ENCODE assay signal across 21 cellular contexts in genomic region chr12:128863957-128864356, GRCh38. TPM values are rescaled to one million over a fixed set of nuclear protein-coding genes. Genes with fewer than 3 reads are reported as not detected.
DNase-seq lines count a peak whose midpoint lies in the region; ATAC-seq and TF ChIP-seq lines count a peak whose summit lies in the region.
"Had no signal": no experiment of that assay in that cellular context is flagged by ENCODE, and none has a peak within 500 bp of the region (broad histone marks: within the 10 kb centered on the region; RNA-seq: fewer than 3 reads in every experiment).

No MANE protein-coding gene starts in this region.

- no peak overlapping the region for H2AFZ ChIP-seq in smooth muscle cell (ENCODE audit: low read depth)
- H2AFZ ChIP-seq: GM23248 had no signal

- TF ChIP-seq CTCF in left ventricle myocardium inferior (IDR thresholded peaks at IDR 0.05; ENCODE audit: borderline replicate concordance) (no peak), neural crest cell (conservative IDR thresholded peaks at IDR 0.05) (no peak), smooth muscle cell (IDR thresholded peaks at IDR 0.05; ENCODE audit: borderline replicate concordance, insufficient read depth, poor library complexity, severe bottlenecking) (no peak), testis (IDR thresholded peaks at IDR 0.05) (no peak)

- peaks cover 4% of the 10 kb centered on the region for H3K36me3 Mint-ChIP-seq in neural crest cell (ENCODE audit: low read depth)
- no peaks in the 10 kb centered on the region for H3K36me3 Mint-ChIP-seq in activated CD4-positive, alpha-beta T cell treated with anti-CD3 and anti-CD28 coated beads, Interleukin-2, amount 10 ng/mL, durations not matched to agents 24 days and 14 days (ENCODE audit: low read depth)
- H3K36me3 Mint-ChIP-seq: CD8-positive, alpha-beta T cell had no signal

- H3K4me2 ChIP-seq in smooth muscle cell = no peak overlapping the region

- H3K27ac ChIP-seq in left ventricle myocardium inferior (replicated peaks) = no peak overlapping the region
- peak overlapping the region; percentile 49 for H3K27ac ChIP-seq in caudate nucleus (ENCODE audit: low read depth, low read length)
- no peak overlapping the region for H3K27ac ChIP-seq in smooth muscle cell (ENCODE audit: low read depth)
- H3K27ac ChIP-seq in testis = no peak overlapping the region
- H3K27ac ChIP-seq: GM23248 had no signal

- DNase-seq in Right ventricle myocardium superior (no peak), left ventricle myocardium inferior (no peak), caudate nucleus (lab: John Stamatoyannopoulos, UW) (peak in 18 of 61 donors; percentile 15 to 59 (median 38)), neural crest cell (ENCODE audit: low read depth, low spot score) (no peak), smooth muscle cell (lab: John Stamatoyannopoulos, UW; ENCODE audit: unreplicated experiment) (no peak), testis (no peak)
- no peak for DNase-seq in activated CD4-positive, alpha-beta T cell treated with anti-CD3 and anti-CD28 coated beads, Interleukin-2, amount 10 ng/mL, durations not matched to agents 24 days and 14 days
- DNase-seq: CD8-positive, alpha-beta T cell; DMS53; EL; GM23248; MM.1S; NCI-H1092; NCI-H146; NCI-H2081; NCI-H510A treated with DMSO at 0.1 percent for 48 hours; NCI-H774; RPMI8226 had no signal

- no peaks in the 10 kb centered on the region for H4K20me1 ChIP-seq in smooth muscle cell (ENCODE audit: low read depth)

- no peak for TF ChIP-seq POLR2A in testis (IDR thresholded peaks at IDR 0.05)

- 87% methylated on average over 11 of the region's 11 CpGs for WGBS in smooth muscle cell (ENCODE audit: low lambda C conversion rate)
- 81 to 83% methylated on average over 11 of the region's 11 CpGs for WGBS in testis, 2 donors

- H3K36me3 ChIP-seq in left ventricle myocardium inferior = no peaks in the 10 kb centered on the region
- H3K36me3 ChIP-seq in smooth muscle cell (ENCODE audit: low read depth) = no peaks in the 10 kb centered on the region
- H3K36me3 ChIP-seq in testis (ENCODE audit: low read depth, missing control alignments) = no peaks in the 10 kb centered on the region
- H3K36me3 ChIP-seq: HAP-1 had no signal

- H3K9me3 ChIP-seq in left ventricle myocardium inferior (replicated peaks) (no peaks in the 10 kb centered on the region), smooth muscle cell (replicated peaks; ENCODE audit: low read depth) (no peaks in the 10 kb centered on the region), testis (no peaks in the 10 kb centered on the region)
- H3K9me3 ChIP-seq: HAP-1 had no signal

- H3K4me3 ChIP-seq in left ventricle myocardium inferior = no peak overlapping the region
- H3K4me3 ChIP-seq in smooth muscle cell = no peak overlapping the region
- H3K4me3 ChIP-seq in testis = no peak overlapping the region
- H3K4me3 ChIP-seq: GM23248, HAP-1 had no signal

- ATAC-seq in Right ventricle myocardium superior (ENCODE audit: poor library complexity) = peak; percentile 53
- ATAC-seq: CD8-positive, alpha-beta T cell had no signal

- no peaks in the 10 kb centered on the region for H3K9me3 Mint-ChIP-seq in neural crest cell
- no peaks in the 10 kb centered on the region for H3K9me3 Mint-ChIP-seq in activated CD4-positive, alpha-beta T cell treated with anti-CD3 and anti-CD28 coated beads, Interleukin-2, amount 10 ng/mL, durations not matched to agents 24 days and 14 days
- H3K9me3 Mint-ChIP-seq: CD8-positive, alpha-beta T cell had no signal

- H3K4me1 ChIP-seq in left ventricle myocardium inferior = peaks cover 14% of the 10 kb centered on the region
- H3K4me1 ChIP-seq in smooth muscle cell (ENCODE audit: low read depth) = no peaks in the 10 kb centered on the region
- no peaks in the 10 kb centered on the region for H3K4me1 ChIP-seq in testis
- H3K4me1 ChIP-seq: HAP-1 had no signal

- H3K27me3 Mint-ChIP-seq in neural crest cell (ENCODE audit: low read depth) = no peaks in the 10 kb centered on the region
- H3K27me3 Mint-ChIP-seq in activated CD4-positive, alpha-beta T cell treated with anti-CD3 and anti-CD28 coated beads, Interleukin-2, amount 10 ng/mL, durations not matched to agents 24 days and 14 days = no peaks in the 10 kb centered on the region

- peaks cover 18% of the 10 kb centered on the region for H3K4me1 Mint-ChIP-seq in neural crest cell
- H3K4me1 Mint-ChIP-seq in activated CD4-positive, alpha-beta T cell treated with anti-CD3 and anti-CD28 coated beads, Interleukin-2, amount 10 ng/mL, durations not matched to agents 24 days and 14 days = peaks cover 5% of the 10 kb centered on the region

- no peaks in the 10 kb centered on the region for H3F3A ChIP-seq in smooth muscle cell (ENCODE audit: low read depth)

- intact Hi-C loops in Right ventricle myocardium superior (cut with DNase I) (no loop called here), left ventricle myocardium inferior (cut with micrococcal nuclease) (no loop called here), testis (cut with DNase I; ENCODE audit: low total_unique reads) (no loop called here)
- intact Hi-C loops in activated CD4-positive, alpha-beta T cell treated with anti-CD3 and anti-CD28 coated beads, Interleukin-2, amount 10 ng/mL, durations not matched to agents 24 days and 14 days (cut with micrococcal nuclease) = no loop called here

- H3K9ac ChIP-seq in smooth muscle cell (ENCODE audit: low read depth) = no peak overlapping the region
- H3K9ac ChIP-seq: GM23248 had no signal

- H3K4me3 Mint-ChIP-seq in neural crest cell = no peak overlapping the region
- no peak overlapping the region for H3K4me3 Mint-ChIP-seq in activated CD4-positive, alpha-beta T cell treated with anti-CD3 and anti-CD28 coated beads, Interleukin-2, amount 10 ng/mL, durations not matched to agents 24 days and 14 days
- H3K4me3 Mint-ChIP-seq: CD8-positive, alpha-beta T cell had no signal

- no peaks in the 10 kb centered on the region for H3K79me2 ChIP-seq in smooth muscle cell (ENCODE audit: low read depth)

- H3K27me3 ChIP-seq in left ventricle myocardium inferior (ENCODE audit: low read depth) (peaks cover 46% of the 10 kb centered on the region), smooth muscle cell (ENCODE audit: low read depth) (no peaks in the 10 kb centered on the region), testis (no peaks in the 10 kb centered on the region)

- H3K27ac Mint-ChIP-seq in neural crest cell (ENCODE audit: unreplicated experiment) = peak overlapping the region; percentile 38
- H3K27ac Mint-ChIP-seq in activated CD4-positive, alpha-beta T cell treated with anti-CD3 and anti-CD28 coated beads, Interleukin-2, amount 10 ng/mL, durations not matched to agents 24 days and 14 days = no peak overlapping the region
- H3K27ac Mint-ChIP-seq: CD8-positive, alpha-beta T cell had no signal

RNA-seq across cellular contexts. Expression of gene GLT1D1, which starts 10.7 kb away (rescaled TPM):
- total RNA-seq in Right ventricle myocardium superior = 0.30 TPM
- 11.8 TPM for total RNA-seq in left ventricle myocardium inferior
- 7.4 and 8.6 TPM in 2 replicates for total RNA-seq in neural crest cell
- total RNA-seq in smooth muscle cell = 0.18 and 0.36 TPM in 2 replicates
- polyA plus RNA-seq in smooth muscle cell = 0.07 TPM in 1 of 2 replicates, not detected in the other
- total RNA-seq in testis = 10 to 100 TPM; 10.0 to 18.0 TPM
- 42.3 TPM for polyA plus RNA-seq in testis (ENCODE audit: insufficient read depth, low read depth, low replicate concordance)
- total RNA-seq in activated CD4-positive, alpha-beta T cell treated with anti-CD3 and anti-CD28 coated beads, Interleukin-2, amount 10 ng/mL, durations not matched to agents 24 days and 14 days = 2.2 TPM in 2 replicates
- total RNA-seq: CD8-positive, alpha-beta T cell; GM23248; LHCN-M2 had no signal
- polyA plus RNA-seq: BJ, GM23248 had no signal

RNA-seq across cellular contexts. Expression of gene SLC15A4, which starts 40.2 kb away (rescaled TPM):
- total RNA-seq in Right ventricle myocardium superior (14.2 TPM), left ventricle myocardium inferior (15.4 TPM), neural crest cell (19.4 TPM in 2 replicates), smooth muscle cell (36.3 and 37.3 TPM in 2 replicates), testis (10 to 100 TPM; 81.3 to 83.7 TPM)
- polyA plus RNA-seq in smooth muscle cell (35.0 and 38.2 TPM in 2 replicates), testis (ENCODE audit: insufficient read depth, low read depth, low replicate concordance) (59.7 TPM)
- total RNA-seq in activated CD4-positive, alpha-beta T cell treated with anti-CD3 and anti-CD28 coated beads, Interleukin-2, amount 10 ng/mL, durations not matched to agents 24 days and 14 days = 31.0 and 36.8 TPM in 2 replicates
